Comparison of ENCODE assay signal across 19 cellular contexts in genomic region chr13:100751826-100752225, GRCh38.
DNase-seq lines count a peak whose midpoint lies in the region; ATAC-seq and TF ChIP-seq lines count a peak whose summit lies in the region.
"Had no signal": no experiment of that assay in that cellular context is flagged by ENCODE, and none has a peak within 500 bp of the region (broad histone marks: within the 10 kb centered on the region; RNA-seq: fewer than 3 reads in every experiment).

No MANE protein-coding gene starts in this region.

- no peaks in the 10 kb centered on the region for H3K9me2 ChIP-seq in SK-N-SH

- H3K27ac ChIP-seq in SK-N-SH (ENCODE audit: low read depth in 2 of 2, low read length in 1 of 2) (no peak overlapping the region), adrenal gland (no peak overlapping the region)
- H3K27ac ChIP-seq: hepatocyte, KMS-11, tibial nerve had no signal

- no peak overlapping the region for H2AFZ ChIP-seq in SK-N-SH (ENCODE audit: low read depth)
- H2AFZ ChIP-seq: hepatocyte had no signal

- POLR2A ChIA-PET in SK-N-SH (lab: Yijun Ruan, JAX), result no interaction called here

- 8% methylated on average over 8 of the region's 13 CpGs for whole genome bisulfite sequencing in SK-N-SH (ENCODE audit: low lambda C conversion rate)
- 60 to 78% (median 67%) methylated on average over 11 to 13 of the region's 13 CpGs for WGBS in adrenal gland, 4 donors

- CTCF ChIA-PET in SK-N-SH (lab: Yijun Ruan, JAX), result interaction anchor here (0.8 to 1.7 kb wide), 5 partner anchors 9 to 56 kb away, joined by 3 to 7 read pairs (median 3); no protein-coding TSS in a partner anchor

- TF ChIP-seq CTCF in BE2C (IDR thresholded peaks at IDR 0.05; ENCODE audit: low read depth, low read length) (peak; percentile 18), SK-N-SH (IDR thresholded peaks at IDR 0.05) (no peak), adrenal gland (IDR thresholded peaks at IDR 0.05) (no peak)

- peak; percentile 28 for TF ChIP-seq RAD21 in SK-N-SH (IDR thresholded peaks at IDR 0.05; ENCODE audit: low read length)

- ATAC-seq in GM18498 (IDR thresholded peaks at IDR 0.05; ENCODE audit: unreplicated experiment), result no peak
- ATAC-seq: CD8-positive, alpha-beta T cell; sciatic nerve; stimulated activated naive B cell treated with anti-CD40 and anti-IgM and Interleukin-4, amounts not matched to agents 10 μg/mL and 1 μg/mL and 100 μg/mL, for 72 hours had no signal

- intact Hi-C loops in head of caudate nucleus (cut with DNase I) (no loop called here), adrenal gland (cut with DNase I) (no loop called here)

- no peak overlapping the region for H3K9ac ChIP-seq in SK-N-SH
- H3K9ac ChIP-seq: KMS-11 had no signal

- H3K27me3 ChIP-seq in BE2C (no peaks in the 10 kb centered on the region; the same call in 1 of the 2 replicates), SK-N-SH (ENCODE audit: insufficient read depth) (no peaks in the 10 kb centered on the region), adrenal gland (no peaks in the 10 kb centered on the region)
- H3K27me3 ChIP-seq: hepatocyte, tibial nerve had no signal

- no peak for TF ChIP-seq EP300 in SK-N-SH (IDR thresholded peaks at IDR 0.05; ENCODE audit: borderline replicate concordance in 1 of 2, low read depth in 1 of 2, low read length in 1 of 2)

- H3K9me3 ChIP-seq in BE2C (no peaks in the 10 kb centered on the region), SK-N-SH (no peaks in the 10 kb centered on the region), adrenal gland (replicated peaks in 1 of 3) (no peaks in the 10 kb centered on the region)
- H3K9me3 ChIP-seq: tibial nerve had no signal

- no peaks in the 10 kb centered on the region for H3F3A ChIP-seq in SK-N-SH (replicated peaks; ENCODE audit: insufficient read depth)

- no peaks in the 10 kb centered on the region for H3K36me3 ChIP-seq in BE2C
- no peaks in the 10 kb centered on the region for H3K36me3 ChIP-seq in SK-N-SH (replicated peaks in 1 of 2; ENCODE audit: control insufficient read depth in 1 of 2, insufficient read depth in 2 of 2, low read length in 1 of 2)
- H3K36me3 ChIP-seq in adrenal gland (replicated peaks in 1 of 2), result no peaks in the 10 kb centered on the region
- H3K36me3 ChIP-seq: tibial nerve had no signal

- peak; percentile 35 for DNase-seq in BE2C
- peak; percentile 4 for DNase-seq in NCI-H146 treated with DMSO at 0.1 percent for 48 hours (lab: John Stamatoyannopoulos, UW; ENCODE audit: unreplicated experiment)
- DNase-seq in SK-N-SH, result peak; percentile 61
- DNase-seq in head of caudate nucleus, result peak in 38 of 42 donors; percentile 6 to 74 (median 46)
- no peak for DNase-seq in NCI-H2196 treated with DMSO at 0.1 percent for 48 hours (lab: John Stamatoyannopoulos, UW; ENCODE audit: unreplicated experiment)
- DNase-seq in adrenal gland, result no peak
- DNase-seq in NCI-H2029 treated with DMSO at 0.1 percent for 48 hours (lab: John Stamatoyannopoulos, UW), result no peak
- DNase-seq: activated naive CD4-positive, alpha-beta T cell treated with anti-CD3 and anti-CD28 coated beads, Interleukin-2, amount 50 U/mL, for 16 hours; activated T-cell treated with anti-CD3 and anti-CD28 coated beads, Interleukin-2, amount 50 U/mL, for 48 hours; CD8-positive, alpha-beta T cell; naive B cell; NCI-H446 treated with DMSO at 0.1 percent for 48 hours; stimulated activated naive B cell treated with anti-CD40 and anti-IgM and Interleukin-4, amounts not matched to agents 10 μg/mL and 1 μg/mL and 100 μg/mL, for 72 hours had no signal

- H3K79me2 ChIP-seq in SK-N-SH (ENCODE audit: insufficient read depth), result no peaks in the 10 kb centered on the region
- H3K79me2 ChIP-seq: hepatocyte had no signal

- H3K4me1 ChIP-seq in BE2C (no peaks in the 10 kb centered on the region), SK-N-SH (ENCODE audit: control insufficient read depth in 1 of 2, insufficient read depth in 2 of 2, low read depth in 1 of 2, low read length in 1 of 2) (peaks cover 0 to 4% of the 10 kb centered on the region in 2 experiments; a peak in 1 of 4 replicates), adrenal gland (replicated peaks in 1 of 2) (no peaks in the 10 kb centered on the region)
- H3K4me1 ChIP-seq: tibial nerve had no signal

- no peak for TF ChIP-seq POLR2A in adrenal gland (IDR thresholded peaks at IDR 0.05)

- H3K4me2 ChIP-seq in SK-N-SH, result no peak overlapping the region
- H3K4me2 ChIP-seq: hepatocyte, KMS-11 had no signal

- H3K4me3 ChIP-seq in BE2C (ENCODE audit: low read depth, low read length), result no peak overlapping the region
- H3K4me3 ChIP-seq in SK-N-SH (ENCODE audit: low read depth in 2 of 2, low read length in 1 of 2), result no peak overlapping the region
- no peak overlapping the region for H3K4me3 ChIP-seq in adrenal gland
- H3K4me3 ChIP-seq: hepatocyte, lung, tibial nerve had no signal

- no peaks in the 10 kb centered on the region for H4K20me1 ChIP-seq in SK-N-SH (ENCODE audit: insufficient read depth)

TF ChIP-seq in SK-N-SH, 30 proteins besides CTCF, POLR2A, EP300 and RAD21 (continues in another document):
- TF ChIP-seq RCOR1 (IDR thresholded peaks at IDR 0.05; ENCODE audit: low read length) (no peak), RXRA (IDR thresholded peaks at IDR 0.05; ENCODE audit: borderline replicate concordance, low read depth) (no peak), TEAD4 (IDR thresholded peaks at IDR 0.05; ENCODE audit: borderline replicate concordance, insufficient read depth) (no peak), FOSL2 (IDR thresholded peaks at IDR 0.05; ENCODE audit: borderline replicate concordance, low read depth) (no peak), USF1 (IDR thresholded peaks at IDR 0.05; ENCODE audit: borderline replicate concordance, low read depth) (no peak), JUND (IDR thresholded peaks at IDR 0.05) (no peak), PBX3 (IDR thresholded peaks at IDR 0.05) (no peak), MXI1 (IDR thresholded peaks at IDR 0.05; ENCODE audit: low read depth, low read length) (no peak), POLR2AphosphoS5 (IDR thresholded peaks at IDR 0.05; ENCODE audit: low read depth, low read length) (no peak), GABPA (IDR thresholded peaks at IDR 0.05; ENCODE audit: low read depth) (no peak), REST (IDR thresholded peaks at IDR 0.05; ENCODE audit: low read depth, low read length) (no peak), MEF2A (IDR thresholded peaks at IDR 0.05; ENCODE audit: borderline replicate concordance, low read depth) (no peak), EZH2phosphoT487 (IDR thresholded peaks at IDR 0.05; ENCODE audit: borderline replicate concordance, low read depth) (no peak), NFIC (IDR thresholded peaks at IDR 0.05; ENCODE audit: borderline replicate concordance) (no peak)

Comparison
In these comparisons a context has a peak if more than half of its experiments do, and no peak if none do; other contexts are left out.
1. DNase-seq: peak in BE2C (single experiment), NCI-H146 treated with DMSO at 0.1 percent for 48 hours (single experiment), SK-N-SH (single experiment) and head of caudate nucleus (38 of 42); none in NCI-H2196 treated with DMSO at 0.1 percent for 48 hours (single experiment), adrenal gland (0 of 7) and NCI-H2029 treated with DMSO at 0.1 percent for 48 hours (single experiment).